24 cellular contexts compared by ENCODE assay signal in the genomic region with DNA sequence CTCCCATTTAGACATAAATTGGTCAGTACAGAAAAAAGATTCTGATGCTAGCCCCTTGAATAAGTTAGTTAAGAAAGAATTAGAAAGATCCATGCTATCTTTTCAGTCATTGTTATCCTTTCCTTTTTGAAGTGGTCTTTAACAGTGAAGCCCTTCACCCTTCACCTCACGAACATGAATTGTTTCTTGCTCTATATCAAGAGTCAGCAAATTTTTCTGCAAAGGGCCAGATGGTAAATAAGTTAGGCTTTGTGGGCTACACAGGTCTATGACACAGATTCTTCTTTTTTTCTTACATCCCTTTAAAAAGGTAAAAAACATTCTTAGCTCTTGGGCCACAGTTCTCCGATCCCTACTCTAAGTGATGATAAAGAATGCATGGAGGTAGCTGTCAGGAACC.
"Had no signal": no experiment of that assay in that cellular context is flagged by ENCODE, and none has a peak within 500 bp of the region (broad histone marks: within the 10 kb centered on the region; RNA-seq: fewer than 3 reads in every experiment).

No MANE protein-coding gene starts in this region.

- H3K9me3 ChIP-seq: colonic mucosa, esophagus squamous epithelium, gastrocnemius medialis, heart right ventricle, left lung, lower lobe of right lung, mucosa of descending colon had no signal

- H3K4me1 ChIP-seq: colonic mucosa, esophagus squamous epithelium, gastrocnemius medialis, heart right ventricle, left lung, lower lobe of right lung had no signal

- H3K27ac ChIP-seq: colonic mucosa, epithelial cell of prostate, esophagus squamous epithelium, gastrocnemius medialis, heart right ventricle, left lung, lower lobe of right lung had no signal

- H3K4me3 ChIP-seq: colonic mucosa, esophagus squamous epithelium, gastrocnemius medialis, heart right ventricle, left lung, lower lobe of right lung, mucosa of descending colon had no signal

- FAIRE-seq: islet of Langerhans, keratinocyte had no signal

- H3K36me3 ChIP-seq: colonic mucosa, gastrocnemius medialis had no signal

- H3K27me3 ChIP-seq: colonic mucosa, esophagus squamous epithelium, gastrocnemius medialis, heart right ventricle, left lung had no signal

- DNase-seq: colonic mucosa; cortex of kidney; effector CD8-positive, alpha-beta T cell; effector memory CD8-positive, alpha-beta T cell; endodermal cell; erythroblast; esophagus squamous epithelium; foreskin fibroblast; foreskin melanocyte; gastrocnemius medialis; glutamatergic neuron; head of caudate nucleus; heart right ventricle; hippocampal formation; left cardiac atrium; left lung; left ventricle myocardium superior; lower lobe of right lung; mesenchymal stem cell; mucosa of descending colon had no signal

- ATAC-seq: effector memory CD8-positive, alpha-beta T cell; esophagus mucosa; gastrocnemius medialis; heart right ventricle; left cardiac atrium; left lung; left ventricle myocardium superior; lower lobe of right lung; mucosa of descending colon had no signal
